In genomic region chr10:88892223-88892967, GRCh38 we compare ENCODE assay signal across 1 cellular context.
TF ChIP-seq lines count a peak whose summit lies in the region.

No MANE protein-coding gene starts in this region.

TF ChIP-seq in SK-N-SH, 30 proteins besides CTCF, POLR2A, EP300 and RAD21 (continued from another document):
- 0 out of 2 replicates have a peak, but pooled peaks have one; percentile 38 for TF ChIP-seq FOXM1 (IDR thresholded peaks at IDR 0.05; ENCODE audit: low read depth)
- no peak for TF ChIP-seq GATA2 (CRISPR knock-in tag; IDR thresholded peaks at IDR 0.05)
- peak; percentile 15; the same call in 1 of the 2 replicates for TF ChIP-seq POLR2AphosphoS5 (IDR thresholded peaks at IDR 0.05; ENCODE audit: low read depth, low read length)
- peak; percentile 49; the same call in 1 of the 2 replicates for TF ChIP-seq NFIC (IDR thresholded peaks at IDR 0.05; ENCODE audit: borderline replicate concordance)
